ENCODE assay signal across 16 cellular contexts in genomic region chr14:93030761-93031160, GRCh38.
DNase-seq lines count a peak whose midpoint lies in the region; ATAC-seq, FAIRE-seq and TF ChIP-seq lines count a peak whose summit lies in the region.
"Had no signal": no experiment of that assay in that cellular context is flagged by ENCODE, and none has a peak within 500 bp of the region (broad histone marks: within the 10 kb centered on the region; RNA-seq: fewer than 3 reads in every experiment).

No MANE protein-coding gene starts in this region.

- ATAC-seq in stimulated activated memory B cell treated with anti-CD40 and anti-IgM and Interleukin-4, amounts not matched to agents 10 μg/mL and 1 μg/mL and 100 μg/mL, for 72 hours = no peak
- no peak for ATAC-seq in left lung
- ATAC-seq: GM12878 had no signal

- H3K27ac Mint-ChIP-seq in CD14-positive monocyte = peak overlapping the region in 6 of 7 donors; percentile 42 to 95 (median 82)
- H3K27ac Mint-ChIP-seq in glutamatergic neuron (ENCODE audit: unreplicated experiment) = peak overlapping the region; percentile 29
- peak overlapping the region; percentile 90 for H3K27ac Mint-ChIP-seq in stimulated activated memory B cell treated with anti-CD40 and anti-IgM and Interleukin-4, amounts not matched to agents 10 μg/mL and 1 μg/mL and 100 μg/mL, for 72 hours
- H3K27ac Mint-ChIP-seq in T-helper 2 cell treated with Interferon-gamma antibody and Interleukin-4, amounts not matched to agents 5 μg/mL and 100 μg/mL, for 36 hours = no peak overlapping the region

- TF ChIP-seq CTCF in CD14-positive monocyte (IDR thresholded peaks at IDR 0.05) (no peak), VCaP (conservative IDR thresholded peaks at IDR 0.05) (no peak), glutamatergic neuron (IDR thresholded peaks at IDR 0.05; ENCODE audit: partially characterized antibody, unreplicated experiment) (no peak), left lung (IDR thresholded peaks at IDR 0.05) (no peak)

- H3K27me3 ChIP-seq in left lung = no peaks in the 10 kb centered on the region
- H3K27me3 ChIP-seq: BE2C had no signal

- peaks cover 0 to 2% (median 0%) of the 10 kb centered on the region in 7 donors for H3K9me3 Mint-ChIP-seq in CD14-positive monocyte
- peaks cover 11% of the 10 kb centered on the region for H3K9me3 Mint-ChIP-seq in glutamatergic neuron (ENCODE audit: unreplicated experiment)
- no peaks in the 10 kb centered on the region for H3K9me3 Mint-ChIP-seq in stimulated activated memory B cell treated with anti-CD40 and anti-IgM and Interleukin-4, amounts not matched to agents 10 μg/mL and 1 μg/mL and 100 μg/mL, for 72 hours
- no peaks in the 10 kb centered on the region for H3K9me3 Mint-ChIP-seq in T-helper 2 cell treated with Interferon-gamma antibody and Interleukin-4, amounts not matched to agents 5 μg/mL and 100 μg/mL, for 36 hours

- peaks cover 65% of the 10 kb centered on the region for H3K4me1 Mint-ChIP-seq in CD14-positive monocyte
- peaks cover 42% of the 10 kb centered on the region for H3K4me1 Mint-ChIP-seq in glutamatergic neuron (ENCODE audit: low read depth, unreplicated experiment)
- H3K4me1 Mint-ChIP-seq in stimulated activated memory B cell treated with anti-CD40 and anti-IgM and Interleukin-4, amounts not matched to agents 10 μg/mL and 1 μg/mL and 100 μg/mL, for 72 hours = peaks cover 92% of the 10 kb centered on the region
- H3K4me1 Mint-ChIP-seq in T-helper 2 cell treated with Interferon-gamma antibody and Interleukin-4, amounts not matched to agents 5 μg/mL and 100 μg/mL, for 36 hours (ENCODE audit: low read depth) = peaks cover 15% of the 10 kb centered on the region

- H3K27me3 Mint-ChIP-seq in CD14-positive monocyte (ENCODE audit: low read depth in 3 of 3) (peaks cover 0 to 3% (median 0%) of the 10 kb centered on the region in 3 donors), glutamatergic neuron (ENCODE audit: unreplicated experiment) (peaks cover 4% of the 10 kb centered on the region)
- H3K27me3 Mint-ChIP-seq in stimulated activated memory B cell treated with anti-CD40 and anti-IgM and Interleukin-4, amounts not matched to agents 10 μg/mL and 1 μg/mL and 100 μg/mL, for 72 hours = no peaks in the 10 kb centered on the region
- H3K27me3 Mint-ChIP-seq in T-helper 2 cell treated with Interferon-gamma antibody and Interleukin-4, amounts not matched to agents 5 μg/mL and 100 μg/mL, for 36 hours (ENCODE audit: low read depth) = no peaks in the 10 kb centered on the region

- peak overlapping the region; percentile 43; the same call in 1 of the 2 replicates for H3K27ac ChIP-seq in VCaP
- H3K27ac ChIP-seq in left lung = no peak overlapping the region

- H3K4me3 ChIP-seq in left lung = no peak overlapping the region
- H3K4me3 ChIP-seq: GM12878 had no signal

- TF ChIP-seq POLR2A in GM12892 (IDR thresholded peaks at IDR 0.05; ENCODE audit: low read depth, low read length) = no peak

- H3K4me1 ChIP-seq in left lung = peaks cover 5 to 32% of the 10 kb centered on the region in 2 donors

- H3K36me3 ChIP-seq in left lung = no peaks in the 10 kb centered on the region
- H3K36me3 ChIP-seq: BE2C had no signal

- no peak for DNase-seq in CD14-positive monocyte (ENCODE audit: low spot score)
- no peak for DNase-seq in glutamatergic neuron
- no peak for DNase-seq in GM12892 (ENCODE audit: insufficient read length)
- no peak for DNase-seq in left lung
- DNase-seq in cerebellum (ENCODE audit: low spot score) = no peak
- DNase-seq in T-helper 2 cell treated with Interferon-gamma antibody and Interleukin-4, amounts not matched to agents 5 μg/mL and 100 μg/mL, for 36 hours (ENCODE audit: low spot score) = no peak
- DNase-seq: BE2C, GDM1, NCI-H187, NCI-H69, OCI-M1, SIG-M5 had no signal

- H3K9me3 ChIP-seq in left lung = no peaks in the 10 kb centered on the region
- H3K9me3 ChIP-seq: BE2C had no signal

- H3K4me3 Mint-ChIP-seq in CD14-positive monocyte (no peak overlapping the region), glutamatergic neuron (ENCODE audit: unreplicated experiment) (no peak overlapping the region)
- no peak overlapping the region for H3K4me3 Mint-ChIP-seq in stimulated activated memory B cell treated with anti-CD40 and anti-IgM and Interleukin-4, amounts not matched to agents 10 μg/mL and 1 μg/mL and 100 μg/mL, for 72 hours
- no peak overlapping the region for H3K4me3 Mint-ChIP-seq in T-helper 2 cell treated with Interferon-gamma antibody and Interleukin-4, amounts not matched to agents 5 μg/mL and 100 μg/mL, for 36 hours

- FAIRE-seq in GM12892 (lab: Jason Lieb, UNC) = no peak
- FAIRE-seq: GM12878, GM18507 had no signal

- intact Hi-C loops in CD14-positive monocyte (cut with micrococcal nuclease) = loop anchor here in 1 of 2 donors (5.0 kb wide), 2 partner anchors 42 to 58 kb away; no protein-coding TSS in a partner anchor
- intact Hi-C loops in left lung (cut with DNase I) = no loop called here

- H3K36me3 Mint-ChIP-seq in CD14-positive monocyte (peaks cover 21 to 34% of the 10 kb centered on the region in 2 donors), glutamatergic neuron (ENCODE audit: unreplicated experiment) (peaks cover 8% of the 10 kb centered on the region)
- H3K36me3 Mint-ChIP-seq in stimulated activated memory B cell treated with anti-CD40 and anti-IgM and Interleukin-4, amounts not matched to agents 10 μg/mL and 1 μg/mL and 100 μg/mL, for 72 hours = peaks cover 19% of the 10 kb centered on the region
- H3K36me3 Mint-ChIP-seq in T-helper 2 cell treated with Interferon-gamma antibody and Interleukin-4, amounts not matched to agents 5 μg/mL and 100 μg/mL, for 36 hours (ENCODE audit: low read depth) = no peaks in the 10 kb centered on the region
